Comparison of ENCODE assay signal across 22 cellular contexts in the genomic region with DNA sequence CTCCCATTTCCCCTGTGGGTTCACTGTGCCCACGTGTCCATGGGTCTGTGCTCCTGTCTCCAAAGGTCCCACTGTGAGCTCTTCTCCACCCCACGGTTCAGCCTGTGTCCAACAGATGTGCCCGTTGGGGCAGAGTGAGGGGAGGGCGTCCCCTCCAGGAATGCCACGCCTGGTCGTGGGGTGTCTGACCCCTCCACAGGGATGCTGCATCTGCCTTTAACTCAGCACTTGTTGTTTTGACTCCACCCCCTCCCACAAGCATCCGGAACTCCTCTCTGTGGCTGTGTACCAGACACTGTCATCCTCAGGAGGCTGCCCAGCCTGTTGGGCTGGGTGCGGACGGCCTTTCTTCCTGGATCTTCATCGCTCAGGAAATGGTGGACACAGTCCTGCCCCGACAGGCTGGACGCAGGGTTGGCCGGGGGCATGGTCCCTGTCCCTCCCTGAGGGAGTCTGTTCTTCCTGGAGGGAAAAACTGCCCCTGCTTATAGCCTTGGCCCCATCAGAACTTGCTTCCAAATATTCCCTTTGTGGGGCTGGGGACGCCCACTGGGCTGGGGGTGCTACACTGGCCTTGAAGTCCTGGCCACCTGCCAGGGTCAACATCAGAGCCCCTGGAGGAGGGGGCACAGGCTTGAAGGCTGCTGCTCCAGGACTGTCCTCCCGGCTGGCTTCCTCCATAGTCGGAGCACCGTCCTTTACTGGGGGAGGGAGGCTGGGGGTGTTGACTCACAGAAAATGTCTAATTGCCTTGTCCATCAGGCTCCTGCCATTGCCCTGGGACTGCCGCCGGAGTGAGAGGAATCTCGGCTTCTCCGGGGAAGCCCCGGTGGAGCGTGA.
DNase-seq lines count a peak whose midpoint lies in the region; ATAC-seq, FAIRE-seq and TF ChIP-seq lines count a peak whose summit lies in the region.
"Had no signal": no experiment of that assay in that cellular context is flagged by ENCODE, and none has a peak within 500 bp of the region (broad histone marks: within the 10 kb centered on the region; RNA-seq: fewer than 3 reads in every experiment).

No MANE protein-coding gene starts in this region.

- ATAC-seq in upper lobe of left lung (ENCODE audit: low FRiP score in 2 of 2) (no peak), GM21619 (IDR thresholded peaks at IDR 0.05; ENCODE audit: unreplicated experiment) (no peak)
- ATAC-seq: GM12878 had no signal

- H3K36me3 ChIP-seq in endodermal cell (ENCODE audit: control insufficient read depth, insufficient read depth, low read length) (no peaks in the 10 kb centered on the region), osteoblast (ENCODE audit: insufficient read depth, low read length) (no peaks in the 10 kb centered on the region), upper lobe of left lung (no peaks in the 10 kb centered on the region), small intestine (ENCODE audit: control insufficient read depth in 2 of 2, insufficient read depth in 2 of 2, low read length in 2 of 2) (no peaks in the 10 kb centered on the region)
- H3K36me3 ChIP-seq: SJSA1 had no signal

- no peaks in the 10 kb centered on the region for H4K20me1 ChIP-seq in osteoblast (ENCODE audit: insufficient read depth, low read length)

- TF ChIP-seq CTCF in endodermal cell (conservative IDR thresholded peaks at IDR 0.05) (no peak), osteoblast (IDR thresholded peaks at IDR 0.05; ENCODE audit: extremely low read depth, low read depth, low read length) (no peak), upper lobe of left lung (IDR thresholded peaks at IDR 0.05) (no peak)

- no peaks in the 10 kb centered on the region for H3K27me3 Mint-ChIP-seq in endodermal cell (ENCODE audit: insufficient read depth)
- H3K27me3 Mint-ChIP-seq: CD4-positive, CD25-positive, alpha-beta regulatory T cell had no signal

- H3K9ac ChIP-seq in endodermal cell (ENCODE audit: extremely low read depth, low read length, poor library complexity, severe bottlenecking) = no peak overlapping the region

- TF ChIP-seq POLR2A in upper lobe of left lung (IDR thresholded peaks at IDR 0.05) = no peak

- peaks cover 25% of the 10 kb centered on the region for H3K9me3 Mint-ChIP-seq in endodermal cell

- CTCF ChIA-PET in HEK293T (lab: Yijun Ruan, JAX) = no interaction called here

- DNase-seq in NCI-H1417 (lab: John Stamatoyannopoulos, UW) (peak in 2 of 3 experiments; percentile 20 to 39), NCI-H1417 treated with DMSO at 0.1 percent for 48 hours (lab: John Stamatoyannopoulos, UW) (no peak), endodermal cell (no peak), osteoblast (ENCODE audit: insufficient read length, low spot score, missing footprints) (peak; percentile 74), upper lobe of left lung (peak; percentile 11 to 22), HEK293T (ENCODE audit: extremely low spot score) (no peak), small intestine (no peak)
- DNase-seq: 8988T; CD4-positive, CD25-positive, alpha-beta regulatory T cell; GF-D8; GOT3; NCI-H1436; NCI-H2029; NCI-H2171; NCI-H526 had no signal

- no peak overlapping the region for H3K4me3 ChIP-seq in endodermal cell (ENCODE audit: low read length)
- H3K4me3 ChIP-seq in osteoblast (ENCODE audit: insufficient read depth, low read length) = no peak overlapping the region
- H3K4me3 ChIP-seq in upper lobe of left lung = no peak overlapping the region
- no peak overlapping the region for H3K4me3 ChIP-seq in small intestine (ENCODE audit: low read depth in 1 of 2, low read length in 2 of 2)
- H3K4me3 ChIP-seq: GM12878, SJSA1 had no signal

- peak overlapping the region; percentile 44 for H3K27ac ChIP-seq in endodermal cell (ENCODE audit: low read depth, low read length)
- H3K27ac ChIP-seq in osteoblast (ENCODE audit: low read depth, low read length) = no peak overlapping the region
- H3K27ac ChIP-seq in upper lobe of left lung = no peak overlapping the region
- no peak overlapping the region for H3K27ac ChIP-seq in small intestine (ENCODE audit: low read depth in 1 of 2, low read length in 1 of 2)
- H3K27ac ChIP-seq: HL-60, SJSA1 had no signal

- H2AFZ ChIP-seq in osteoblast (ENCODE audit: low read length) = no peak overlapping the region

- WGBS in endodermal cell (ENCODE audit: insufficient coverage in 1 of 2, insufficient read length in 1 of 2), 2 experiments = 83 to 91% methylated on average over 10 to 23 of the region's 23 CpGs
- 56 to 66% methylated on average over 20 to 23 of the region's 23 CpGs for WGBS in upper lobe of left lung, 2 donors
- WGBS in small intestine, 3 donors = 57 to 70% (median 69%) methylated on average over 23 of the region's 23 CpGs

- H3K4me1 ChIP-seq in endodermal cell (ENCODE audit: control insufficient read depth, insufficient read depth, low read length) = peaks cover 10% of the 10 kb centered on the region
- H3K4me1 ChIP-seq in osteoblast (ENCODE audit: insufficient read depth, low read length) = no peaks in the 10 kb centered on the region
- peaks cover 0 to 5% (median 0%) of the 10 kb centered on the region in 4 donors for H3K4me1 ChIP-seq in upper lobe of left lung
- no peaks in the 10 kb centered on the region for H3K4me1 ChIP-seq in small intestine (ENCODE audit: control insufficient read depth in 2 of 2, insufficient read depth in 1 of 2, low read depth in 1 of 2, low read length in 1 of 2)
- H3K4me1 ChIP-seq: Caco-2, SJSA1 had no signal

- POLR2A ChIA-PET in HEK293T (lab: Yijun Ruan, JAX) = no interaction called here

- FAIRE-seq in small intestine (lab: Jason Lieb, UNC) = no peak
- FAIRE-seq: GM12878, GM19239 had no signal

- peaks cover 4% of the 10 kb centered on the region for H3K9me3 ChIP-seq in endodermal cell (ENCODE audit: control insufficient read depth, low read length)
- no peaks in the 10 kb centered on the region for H3K9me3 ChIP-seq in osteoblast (ENCODE audit: low read depth, low read length)
- H3K9me3 ChIP-seq in upper lobe of left lung = no peaks in the 10 kb centered on the region
- H3K9me3 ChIP-seq in small intestine (ENCODE audit: control insufficient read depth, low read depth) = no peaks in the 10 kb centered on the region
- H3K9me3 ChIP-seq: Caco-2 had no signal

- H3K4me3 Mint-ChIP-seq in endodermal cell = no peak overlapping the region
- H3K4me3 Mint-ChIP-seq: B cell; CD4-positive, CD25-positive, alpha-beta regulatory T cell had no signal

- TF ChIP-seq EP300 in upper lobe of left lung (IDR thresholded peaks at IDR 0.05) = no peak

- H3K4me2 ChIP-seq in osteoblast (ENCODE audit: insufficient read depth, low read length) = no peak overlapping the region

- no peaks in the 10 kb centered on the region for H3K79me2 ChIP-seq in osteoblast (ENCODE audit: insufficient read depth, low read length)

- H3K36me3 Mint-ChIP-seq in endodermal cell (ENCODE audit: low read depth) = no peaks in the 10 kb centered on the region
- H3K36me3 Mint-ChIP-seq: CD4-positive, CD25-positive, alpha-beta regulatory T cell had no signal

- H3K27ac Mint-ChIP-seq in endodermal cell = no peak overlapping the region
- H3K27ac Mint-ChIP-seq: B cell; CD4-positive, CD25-positive, alpha-beta regulatory T cell had no signal

- H3K27me3 ChIP-seq in endodermal cell (ENCODE audit: control insufficient read depth, insufficient read depth, low read length, poor library complexity, severe bottlenecking) (no peaks in the 10 kb centered on the region), osteoblast (ENCODE audit: insufficient read depth, low read length) (no peaks in the 10 kb centered on the region), upper lobe of left lung (no peaks in the 10 kb centered on the region), small intestine (ENCODE audit: control insufficient read depth in 2 of 2, insufficient read depth in 2 of 2, low read length in 2 of 2) (no peaks in the 10 kb centered on the region)
- H3K27me3 ChIP-seq: SJSA1 had no signal

- H3K4me1 Mint-ChIP-seq in endodermal cell = peaks cover 6% of the 10 kb centered on the region
- H3K4me1 Mint-ChIP-seq: B cell had no signal

TF ChIP-seq in HEK293T, 16 proteins besides CTCF, POLR2A, EP300 and RAD21:
- TF ChIP-seq SP1 (IDR thresholded peaks at IDR 0.05) (no peak), LEF1 (IDR thresholded peaks at IDR 0.05; ENCODE audit: borderline replicate concordance) (no peak)
TF ChIP-seq in HEK293T: peak in this region for 0.

Comparison
In these comparisons a context has a peak if more than half of its experiments do, and no peak if none do; other contexts are left out.
1. DNase-seq: peak in NCI-H1417 (2 of 3), osteoblast (single experiment) and upper lobe of left lung (2 of 2); none in NCI-H1417 treated with DMSO at 0.1 percent for 48 hours (single experiment), endodermal cell (single experiment), HEK293T (single experiment) and small intestine (single experiment).